In the genomic region with DNA sequence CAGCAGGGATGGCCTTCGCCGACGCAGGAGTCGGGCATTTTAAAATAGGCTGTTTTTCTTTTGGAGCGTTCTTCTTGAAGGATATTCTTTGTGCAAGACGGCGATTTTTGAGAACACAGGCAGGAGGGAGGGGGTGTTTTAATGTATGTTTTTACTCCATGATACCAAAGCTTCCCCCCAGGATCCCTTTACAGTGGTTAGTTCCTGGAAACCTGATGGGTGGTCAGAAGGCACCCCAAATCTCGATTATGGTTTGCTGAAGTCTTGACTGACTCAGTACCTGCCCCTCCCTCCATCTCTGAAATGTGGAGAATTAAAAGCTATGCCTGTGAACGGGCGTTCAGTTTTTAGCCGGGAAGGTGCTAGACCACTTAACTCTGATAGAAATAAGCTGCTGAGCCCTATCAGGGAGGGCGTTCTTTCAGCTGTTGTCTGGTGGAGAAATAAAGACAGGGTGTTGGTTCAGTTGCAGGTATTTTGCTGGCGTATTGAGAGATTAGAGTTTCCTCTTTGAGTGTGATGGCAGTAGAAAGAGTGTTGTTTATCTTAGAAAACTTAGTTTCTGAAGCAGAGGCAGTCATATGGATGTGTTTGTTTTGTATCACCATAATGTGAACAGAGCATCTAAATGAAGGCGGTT, we compare ENCODE assay signal across 1 cellular context.
TF ChIP-seq lines count a peak whose summit lies in the region.

No MANE protein-coding gene starts in this region.

TF ChIP-seq in GM12878, 131 proteins besides CTCF, POLR2A, EP300 and RAD21 (continued from another document):
- no peak for TF ChIP-seq USF1 (IDR thresholded peaks at IDR 0.05; ENCODE audit: borderline replicate concordance, extremely low read length, insufficient read depth, low read depth, low read length)
- TF ChIP-seq HDGF (IDR thresholded peaks at IDR 0.05): no peak
- TF ChIP-seq MLLT1 (IDR thresholded peaks at IDR 0.05): no peak
- no peak for TF ChIP-seq TCF7 (IDR thresholded peaks at IDR 0.05; ENCODE audit: borderline replicate concordance)
- no peak for TF ChIP-seq CHD2 (IDR thresholded peaks at IDR 0.05; ENCODE audit: borderline replicate concordance, low read depth, low read length)
- no peak for TF ChIP-seq SREBF2 (IDR thresholded peaks at IDR 0.05; ENCODE audit: low read length)
- TF ChIP-seq MEF2B (IDR thresholded peaks at IDR 0.05; ENCODE audit: partially characterized antibody, poor library complexity, severe bottlenecking): no peak
- TF ChIP-seq SMC3 (IDR thresholded peaks at IDR 0.05; ENCODE audit: borderline replicate concordance, low read length): no peak
- TF ChIP-seq CEBPZ (IDR thresholded peaks at IDR 0.05; ENCODE audit: low read depth, low read length): no peak
- no peak for TF ChIP-seq MTA2 (IDR thresholded peaks at IDR 0.05; ENCODE audit: low read depth)
- TF ChIP-seq YY1 (IDR thresholded peaks at IDR 0.05; ENCODE audit: low read depth, low read length): no peak
- TF ChIP-seq PAX5 (IDR thresholded peaks at IDR 0.05; ENCODE audit: borderline replicate concordance, low read depth, low read length): no peak
- TF ChIP-seq NR2C2 (IDR thresholded peaks at IDR 0.05; ENCODE audit: borderline replicate concordance, control insufficient read depth, insufficient read length, low read depth): no peak
